In the genomic region with DNA sequence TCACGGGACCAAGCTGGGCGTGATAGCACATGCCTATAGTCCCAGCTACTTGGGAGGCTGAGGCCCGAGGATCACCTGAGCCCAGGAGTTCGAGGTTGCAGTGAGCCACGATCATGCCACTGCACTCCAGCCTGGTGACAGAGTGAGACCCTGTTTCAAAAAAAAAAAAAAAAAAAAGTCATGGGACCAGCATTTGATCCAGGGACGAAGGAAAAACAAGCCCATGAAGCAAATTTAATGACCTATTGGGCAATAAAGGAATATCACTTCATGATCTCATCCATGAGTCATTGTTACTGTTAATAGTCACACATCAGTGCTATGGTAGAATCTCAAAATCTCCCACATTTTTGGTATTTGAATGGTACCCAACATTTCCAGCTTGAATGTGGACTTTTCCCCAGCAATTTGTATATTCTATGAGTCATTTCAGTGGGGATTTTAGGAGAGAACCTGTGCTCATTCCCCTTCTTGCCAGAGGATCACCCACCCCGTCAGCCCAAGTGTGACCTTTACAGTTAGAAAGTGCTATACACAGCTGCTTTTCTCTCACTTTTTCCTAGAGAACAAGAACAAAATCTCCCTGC, we compare ENCODE assay signal across 9 cellular contexts. TPM values are rescaled to one million over a fixed set of nuclear protein-coding genes. Genes with fewer than 3 reads are reported as not detected.
DNase-seq lines count a peak whose midpoint lies in the region; ATAC-seq and TF ChIP-seq lines count a peak whose summit lies in the region.
"Had no signal": no experiment of that assay in that cellular context is flagged by ENCODE, and none has a peak within 500 bp of the region (broad histone marks: within the 10 kb centered on the region; RNA-seq: fewer than 3 reads in every experiment).

No MANE protein-coding gene starts in this region.

- no peaks in the 10 kb centered on the region for H3K27me3 Mint-ChIP-seq in Caco-2 (ENCODE audit: insufficient read depth, unreplicated experiment)

- CTCF ChIA-PET in Caco-2 (lab: Charles Lee) = no interaction called here

- WGBS in sigmoid colon, 2 donors = 69 to 77% methylated on average over 7 of the region's 7 CpGs

- H3K27me3 ChIP-seq in SJCRH30 = no peaks in the 10 kb centered on the region
- H3K27me3 ChIP-seq in sigmoid colon = no peaks in the 10 kb centered on the region
- no peaks in the 10 kb centered on the region for H3K27me3 ChIP-seq in Caco-2 (replicated peaks; ENCODE audit: control insufficient read depth, insufficient read depth, low read length)

- ATAC-seq in HG02884 (IDR thresholded peaks at IDR 0.05; ENCODE audit: unreplicated experiment) = no peak

- H3K27ac ChIP-seq in SJCRH30 (peak overlapping the region; percentile 37), sigmoid colon (peak overlapping the region; percentile 61 to 79 (median 77))

- no peak overlapping the region for H3K4me3 ChIP-seq in SJCRH30
- no peak overlapping the region for H3K4me3 ChIP-seq in sigmoid colon
- no peak overlapping the region for H3K4me3 ChIP-seq in Caco-2 (ENCODE audit: low read depth, low read length)

- no peaks in the 10 kb centered on the region for H3K36me3 ChIP-seq in SJCRH30
- H3K36me3 ChIP-seq in sigmoid colon = no peaks in the 10 kb centered on the region
- H3K36me3 ChIP-seq in Caco-2 (ENCODE audit: control insufficient read depth, insufficient read depth, low read length) = no peaks in the 10 kb centered on the region

- TF ChIP-seq CTCF in sigmoid colon (IDR thresholded peaks at IDR 0.05) (no peak), Caco-2 (IDR thresholded peaks at IDR 0.05; ENCODE audit: insufficient read depth in 1 of 2, low read depth in 1 of 2, low read length in 1 of 2, severe bottlenecking in 1 of 2, unreplicated experiment in 1 of 2) (no peak)

- no peaks in the 10 kb centered on the region for H3K9me3 Mint-ChIP-seq in Caco-2 (ENCODE audit: unreplicated experiment)

- H3K9me3 ChIP-seq in SJCRH30 (replicated peaks) (no peaks in the 10 kb centered on the region), sigmoid colon (no peaks in the 10 kb centered on the region), Caco-2 (no peaks in the 10 kb centered on the region)

- no peak for TF ChIP-seq POLR2A in sigmoid colon (IDR thresholded peaks at IDR 0.05)

- intact Hi-C loops in sigmoid colon (cut with DNase I) = loop anchor here (2.0 kb wide), 1 partner anchor 15 kb away; no protein-coding TSS in a partner anchor
- intact Hi-C loops in Caco-2 (cut with micrococcal nuclease; ENCODE audit: unreplicated experiment) = no loop called here

- peak in 2 of 4 donors; percentile 65 to 86 for TF ChIP-seq EP300 in sigmoid colon (IDR thresholded peaks at IDR 0.05)

- DNase-seq in GM03348 (ENCODE audit: low spot score) (peak; percentile 82), SJCRH30 (no peak), fibroblast of peridontal ligament (ENCODE audit: extremely low read depth) (peak; percentile 98), sigmoid colon (peak; percentile 80), NCI-H1930 (lab: John Stamatoyannopoulos, UW) (no peak), Caco-2 (no peak)
- no peak for DNase-seq in central memory CD4-positive, alpha-beta T cell
- DNase-seq: activated T-cell treated with anti-CD3 and anti-CD28 coated beads, Interleukin-2, amount 50 U/mL, for 72 hours had no signal

- no peak overlapping the region for H3K27ac Mint-ChIP-seq in Caco-2 (ENCODE audit: unreplicated experiment)
- H3K27ac Mint-ChIP-seq: activated T-cell treated with anti-CD3 and anti-CD28 coated beads, Interleukin-2, amount 50 U/mL, for 72 hours had no signal

- peaks cover 7% of the 10 kb centered on the region for H3K36me3 Mint-ChIP-seq in Caco-2 (ENCODE audit: insufficient read depth, unreplicated experiment)

- no peaks in the 10 kb centered on the region for H3K4me1 Mint-ChIP-seq in Caco-2 (ENCODE audit: low read depth, unreplicated experiment)

- POLR2A ChIA-PET in Caco-2 (lab: Charles Lee) = no interaction called here

- peaks cover 17% of the 10 kb centered on the region for H3K4me1 ChIP-seq in SJCRH30
- peaks cover 0 to 15% (median 15%) of the 10 kb centered on the region in 4 donors for H3K4me1 ChIP-seq in sigmoid colon
- H3K4me1 ChIP-seq in Caco-2 = no peaks in the 10 kb centered on the region

- no TSS peak for BruUV-seq in Caco-2 (replicated peaks; lab: Mats Ljungman, UMichigan)

- no peak overlapping the region for H3K4me3 Mint-ChIP-seq in Caco-2 (ENCODE audit: unreplicated experiment)
- H3K4me3 Mint-ChIP-seq: activated T-cell treated with anti-CD3 and anti-CD28 coated beads, Interleukin-2, amount 50 U/mL, for 72 hours had no signal

RNA-seq across cellular contexts. Expression of a gene that starts 8.5 kb away (rescaled TPM):
- total RNA-seq in SJCRH30 (2014; rRNA removed; shearing (Covaris generic)) = 123 and 137 TPM in 2 replicates
- total RNA-seq in sigmoid colon (1,000 to 10,000 TPM in 1 of 4 donors, 100 to 1,000 TPM in 3; 171 to 1,498 (median 369) TPM), Caco-2 (2022) (109 and 110 TPM in 2 replicates)
- 100 to 1,000 TPM; 221 to 631 (median 247) TPM for polyA plus RNA-seq in sigmoid colon

RNA-seq across cellular contexts. Expression of a gene that starts 25.8 kb away (rescaled TPM):
- 183 and 196 TPM in 2 replicates for total RNA-seq in SJCRH30 (2014; rRNA removed; shearing (Covaris generic))
- total RNA-seq in sigmoid colon (10 to 100 TPM; 64.5 to 93.8 (median 75.6) TPM), Caco-2 (2022) (109 and 114 TPM in 2 replicates)
- 10 to 100 TPM; 55.9 to 76.1 (median 65.7) TPM for polyA plus RNA-seq in sigmoid colon

Comparison
In these comparisons a context has a peak if more than half of its experiments do, and no peak if none do; other contexts are left out.
1. DNase-seq: peak in GM03348 (single experiment), fibroblast of peridontal ligament (single experiment) and sigmoid colon (single experiment); none in SJCRH30 (0 of 2), NCI-H1930 (0 of 2), Caco-2 (0 of 2) and central memory CD4-positive, alpha-beta T cell (single experiment).